ENCODE assay signal across 1 cellular context in genomic region chr5:95878417-95879323, GRCh38.
TF ChIP-seq lines count a peak whose summit lies in the region.

No MANE protein-coding gene starts in this region.

TF ChIP-seq in K562, 482 proteins besides CTCF, POLR2A, EP300 and RAD21 (continued from another document and continues in another):
- TF ChIP-seq ZNF318 (IDR thresholded peaks at IDR 0.05; ENCODE audit: borderline replicate concordance in 1 of 2, low read depth in 1 of 2) (no peak), RAD51 (IDR thresholded peaks at IDR 0.05; ENCODE audit: borderline replicate concordance, low read depth) (no peak), NR4A1 (CRISPR knock-in tag; IDR thresholded peaks at IDR 0.05) (no peak), NR4A1 (tag; IDR thresholded peaks at IDR 0.05) (no peak), ZKSCAN1 (IDR thresholded peaks at IDR 0.05; ENCODE audit: low read depth, low read length) (no peak), ZBTB40 (IDR thresholded peaks at IDR 0.05) (no peak), ZBTB40 (CRISPR knock-in tag; IDR thresholded peaks at IDR 0.05) (no peak), GABPA (tag; conservative IDR thresholded peaks at IDR 0.05; ENCODE audit: low read depth) (no peak), ZNF740 (CRISPR knock-in tag; IDR thresholded peaks at IDR 0.05) (no peak), ZNF740 (tag; IDR thresholded peaks at IDR 0.05) (no peak), ZNF639 (CRISPR knock-in tag; conservative IDR thresholded peaks at IDR 0.05 in 1 of 2, IDR thresholded peaks at IDR 0.05 in 1 of 2) (no peak), ZKSCAN3 (CRISPR knock-in tag; IDR thresholded peaks at IDR 0.05) (no peak), RBM39 (optimal IDR thresholded peaks at IDR 0.05; ENCODE audit: low read depth, low read length) (no peak), NR1H2 (CRISPR knock-in tag; IDR thresholded peaks at IDR 0.05) (no peak), SAP30 (IDR thresholded peaks at IDR 0.05; ENCODE audit: borderline replicate concordance, insufficient read depth, low read depth, low read length, poor library complexity, severe bottlenecking) (no peak), ZNF165 (CRISPR knock-in tag; IDR thresholded peaks at IDR 0.05; ENCODE audit: borderline replicate concordance) (no peak), TSHZ1 (CRISPR knock-in tag; IDR thresholded peaks at IDR 0.05) (no peak), KLF1 (tag; IDR thresholded peaks at IDR 0.05) (no peak), BCLAF1 (IDR thresholded peaks at IDR 0.05; ENCODE audit: borderline replicate concordance in 1 of 2, control insufficient read depth in 1 of 2, low read depth in 2 of 2, low read length in 1 of 2) (no peak), POLR3G (IDR thresholded peaks at IDR 0.05; ENCODE audit: extremely low read depth, insufficient read length, insufficient replicate concordance) (no peak), IRF2 (CRISPR knock-in tag; IDR thresholded peaks at IDR 0.05) (no peak), ZNF324 (CRISPR knock-in tag; IDR thresholded peaks at IDR 0.05) (0 out of 2 replicates have a peak, but pooled peaks have one; percentile 8), SP1 (CRISPR knock-in tag; IDR thresholded peaks at IDR 0.05) (no peak), ZNF277 (CRISPR knock-in tag; IDR thresholded peaks at IDR 0.05; ENCODE audit: borderline replicate concordance) (no peak), ELF4 (CRISPR knock-in tag; IDR thresholded peaks at IDR 0.05) (no peak)
